8 cellular contexts compared by ENCODE assay signal in genomic region chr1:156705918-156706646, GRCh38. TPM values are rescaled to one million over a fixed set of nuclear protein-coding genes. Genes with fewer than 3 reads are reported as not detected.
DNase-seq lines count a peak whose midpoint lies in the region; ATAC-seq and TF ChIP-seq lines count a peak whose summit lies in the region.

No MANE protein-coding gene starts in this region.

- ATAC-seq in HG03571 (IDR thresholded peaks at IDR 0.05; ENCODE audit: unreplicated experiment): no peak

- H3K4me3 ChIP-seq in GM06990 (replicated peaks; ENCODE audit: low read depth, low read length): peak overlapping the region; percentile 49
- peak overlapping the region in 1 of 3 donors; percentile 15 for H3K4me3 ChIP-seq in liver (ENCODE audit: low read depth in 1 of 3, low read length in 3 of 3)

- WGBS in liver: 3% methylated on average over 45 of the region's 45 CpGs

- DNase-seq in GM06990 (ENCODE audit: extremely low read depth, insufficient read length) (peak; percentile 63), NCI-H1694 (lab: John Stamatoyannopoulos, UW) (peak; percentile 72), cerebellar cortex (ENCODE audit: low spot score) (peak; percentile 87), putamen (ENCODE audit: low spot score) (no peak)
- DNase-seq in activated CD4-positive, alpha-beta T cell treated with anti-CD3 and anti-CD28 coated beads for 24 hours (ENCODE audit: low read depth in 2 of 2): peak; percentile 54 to 67
- DNase-seq in stimulated activated CD4-positive, alpha-beta T cell treated with anti-CD3 and anti-CD28 coated beads, Interleukin-4, amount 100 ng/mL, for 24 hours: peak; percentile 73

- no peaks in the 10 kb centered on the region for H3K36me3 ChIP-seq in GM06990 (ENCODE audit: control insufficient read depth, insufficient read depth, low read length)
- no peaks in the 10 kb centered on the region for H3K36me3 ChIP-seq in liver (ENCODE audit: control insufficient read depth in 4 of 4, insufficient read depth in 3 of 4, low read depth in 1 of 4, low read length in 3 of 4)

- H3K9me3 ChIP-seq in liver (ENCODE audit: control insufficient read depth in 4 of 4, low read length in 3 of 4): no peaks in the 10 kb centered on the region

- H3K27ac ChIP-seq in liver (ENCODE audit: low read depth in 1 of 2, low read length in 2 of 2): no peak overlapping the region

- H3K27me3 ChIP-seq in GM06990 (replicated peaks; ENCODE audit: control insufficient read depth, insufficient read depth, low read length): no peaks in the 10 kb centered on the region; the same call in 1 of the 2 replicates
- H3K27me3 ChIP-seq in liver (ENCODE audit: control insufficient read depth in 4 of 4, insufficient read depth in 4 of 4, low read length in 3 of 4): peaks cover 0 to 10% (median 7%) of the 10 kb centered on the region in 4 donors

- TF ChIP-seq RAD21 in liver (IDR thresholded peaks at IDR 0.05): peak in 1 of 2 donors; percentile 45

- peak; percentile 90 for TF ChIP-seq CTCF in GM06990 (IDR thresholded peaks at IDR 0.05; ENCODE audit: insufficient read depth, low read length, poor library complexity, severe bottlenecking)
- peak; percentile 32 for TF ChIP-seq CTCF in liver (IDR thresholded peaks at IDR 0.05; ENCODE audit: low read depth, low read length, missing input control)

- H3K9ac ChIP-seq in liver (ENCODE audit: low read depth in 1 of 2, low read length in 2 of 2): no peak overlapping the region

- peaks cover 11 to 19% (median 13%) of the 10 kb centered on the region in 4 donors for H3K4me1 ChIP-seq in liver (ENCODE audit: control insufficient read depth in 4 of 4, insufficient read depth in 4 of 4, low read length in 3 of 4)

TF ChIP-seq in liver, 16 proteins besides CTCF, POLR2A, EP300 and RAD21:
- TF ChIP-seq MAX (IDR thresholded peaks at IDR 0.05): no peak
- no peak for TF ChIP-seq HNF4A (conservative IDR thresholded peaks at IDR 0.05)
- no peak for TF ChIP-seq NR2F2 (IDR thresholded peaks at IDR 0.05)
- TF ChIP-seq JUND (IDR thresholded peaks at IDR 0.05): no peak
- TF ChIP-seq TAF1 (conservative IDR thresholded peaks at IDR 0.05): no peak

RNA-seq across cellular contexts. Expression of gene CRABP2, which starts 0.7 kb away (rescaled TPM):
- total RNA-seq in liver: under 1 TPM in 1 of 2 donors, not detected in 1; 0.14 TPM
- under 1 TPM in 1 of 2 donors, not detected in 1; 0.22 TPM for polyA plus RNA-seq in liver

RNA-seq across cellular contexts. Expression of gene METTL25B, which starts 22.2 kb away (rescaled TPM):
- 10 to 100 TPM in 1 of 2 donors, 1 to 10 TPM in 1; 6.9 to 13.5 TPM for total RNA-seq in liver
- polyA plus RNA-seq in liver: 10 to 100 TPM; 10.2 to 12.7 TPM

RNA-seq across cellular contexts. Expression of gene ISG20L2, which starts 22.5 kb away (rescaled TPM):
- 1 to 10 TPM; 5.6 to 7.5 TPM for total RNA-seq in liver
- 1 to 10 TPM; 6.0 to 9.9 TPM for polyA plus RNA-seq in liver

RNA-seq across cellular contexts. Expression of gene NES, which starts 28.9 kb away (rescaled TPM):
- total RNA-seq in liver: 1 to 10 TPM; 1.4 to 2.5 TPM
- polyA plus RNA-seq in liver: 1 to 10 TPM in 1 of 2 donors, under 1 TPM in 1; 0.15 to 3.1 TPM

RNA-seq across cellular contexts. Expression of gene MRPL24, which starts 34.8 kb away (rescaled TPM):
- total RNA-seq in liver: 10 to 100 TPM; 26.2 to 47.4 TPM
- 100 to 1,000 TPM in 1 of 2 donors, 10 to 100 TPM in 1; 74.8 to 123 TPM for polyA plus RNA-seq in liver
